ENCODE assay signal across 1 cellular context in the genomic region with DNA sequence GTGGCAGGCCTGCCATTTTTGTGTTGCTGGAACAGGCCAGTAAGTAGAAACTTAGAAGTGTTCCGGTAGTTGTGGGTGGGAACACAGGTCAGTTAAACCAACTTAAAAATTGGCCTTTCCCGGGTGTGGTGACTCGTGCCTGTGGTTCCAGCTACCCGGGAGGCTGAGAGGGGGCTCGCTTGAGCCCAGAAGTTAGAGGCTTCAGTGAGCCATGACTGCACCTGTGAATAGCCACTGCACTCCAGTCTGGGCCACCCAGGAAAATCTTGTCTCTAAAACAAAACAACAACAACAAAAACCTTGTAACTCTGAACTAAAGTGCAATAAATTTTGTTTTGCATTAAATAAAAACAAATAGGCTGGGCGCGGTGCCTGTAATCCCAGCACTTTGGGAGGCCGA.
TF ChIP-seq lines count a peak whose summit lies in the region.

No MANE protein-coding gene starts in this region.

TF ChIP-seq in K562, 482 proteins besides CTCF, POLR2A, EP300 and RAD21:
- TF ChIP-seq SAFB2 (IDR thresholded peaks at IDR 0.05; ENCODE audit: borderline replicate concordance, low read depth, low read length, severe bottlenecking) (no peak), ARNT (IDR thresholded peaks at IDR 0.05) (no peak), SIN3B (IDR thresholded peaks at IDR 0.05; ENCODE audit: low read depth) (no peak), POU5F1 (IDR thresholded peaks at IDR 0.05; ENCODE audit: borderline replicate concordance, low read depth, low read length, partially characterized antibody) (no peak), CHD2 (IDR thresholded peaks at IDR 0.05; ENCODE audit: low read depth, low read length) (no peak)
TF ChIP-seq in K562: peak in this region for 0.
